In genomic region chr16:1019234-1019933, GRCh38 we compare ENCODE assay signal across 9 cellular contexts. TPM values are rescaled to one million over a fixed set of nuclear protein-coding genes. Genes with fewer than 3 reads are reported as not detected.
DNase-seq lines count a peak whose midpoint lies in the region; ATAC-seq, FAIRE-seq and TF ChIP-seq lines count a peak whose summit lies in the region.
"Had no signal": no experiment of that assay in that cellular context is flagged by ENCODE, and none has a peak within 500 bp of the region (broad histone marks: within the 10 kb centered on the region; RNA-seq: fewer than 3 reads in every experiment).

No MANE protein-coding gene starts in this region.

- H3K4me1 ChIP-seq in HCT116 (ENCODE audit: control insufficient read depth in 1 of 2, insufficient read depth in 2 of 2, low read length in 2 of 2) (no peaks in the 10 kb centered on the region), body of pancreas (peaks cover 14% of the 10 kb centered on the region), subcutaneous abdominal adipose tissue (ENCODE audit: control insufficient read depth in 5 of 5, insufficient read depth in 5 of 5, low read length in 5 of 5) (peaks cover 0 to 15% (median 14%) of the 10 kb centered on the region in 5 donors), small intestine (ENCODE audit: control insufficient read depth in 2 of 2, insufficient read depth in 1 of 2, low read depth in 1 of 2, low read length in 1 of 2) (no peaks in the 10 kb centered on the region)

- H3K27ac ChIP-seq in HCT116 (ENCODE audit: low read depth, low read length): no peak overlapping the region
- H3K27ac ChIP-seq in body of pancreas: peak overlapping the region in 3 of 4 donors; percentile 49 to 66 (median 51)
- no peak overlapping the region for H3K27ac ChIP-seq in subcutaneous abdominal adipose tissue (ENCODE audit: low read depth, low read length)
- H3K27ac ChIP-seq in small intestine (ENCODE audit: low read depth in 1 of 2, low read length in 1 of 2): no peak overlapping the region

- no peaks in the 10 kb centered on the region for H3K79me2 ChIP-seq in HCT116 (ENCODE audit: insufficient read depth, low read length)

- H3K27me3 ChIP-seq in HCT116 (ENCODE audit: insufficient read depth, low read length) (peaks cover 10% of the 10 kb centered on the region; the same call in 1 of the 2 replicates), body of pancreas (peaks cover 0 to 18% of the 10 kb centered on the region in 2 donors), subcutaneous abdominal adipose tissue (ENCODE audit: control insufficient read depth in 5 of 5, insufficient read depth in 4 of 5, low read length in 5 of 5) (peaks cover 14 to 43% (median 35%) of the 10 kb centered on the region in 5 donors), small intestine (ENCODE audit: control insufficient read depth in 2 of 2, insufficient read depth in 2 of 2, low read length in 2 of 2) (peaks cover 0 to 3% of the 10 kb centered on the region in 2 donors)

- POLR2A ChIA-PET in HCT116 (lab: Charles Lee): no interaction called here

- no peaks in the 10 kb centered on the region for H3K36me3 ChIP-seq in HCT116 (ENCODE audit: control insufficient read depth in 1 of 2, insufficient read depth in 2 of 2, low read length in 2 of 2)
- H3K36me3 ChIP-seq in body of pancreas (replicated peaks in 1 of 2; ENCODE audit: insufficient read depth in 1 of 2, low read depth in 2 of 2): no peaks in the 10 kb centered on the region
- H3K36me3 ChIP-seq in subcutaneous abdominal adipose tissue (ENCODE audit: control insufficient read depth in 5 of 5, insufficient read depth in 5 of 5, low read length in 5 of 5): no peaks in the 10 kb centered on the region
- H3K36me3 ChIP-seq in small intestine (ENCODE audit: control insufficient read depth in 2 of 2, insufficient read depth in 2 of 2, low read length in 2 of 2): no peaks in the 10 kb centered on the region

- TF ChIP-seq RAD21 in HCT116 (IDR thresholded peaks at IDR 0.05; ENCODE audit: low read depth): no peak

- CTCF ChIA-PET in HCT116 (lab: Charles Lee): no interaction called here

- H3K9me2 ChIP-seq in HCT116 (ENCODE audit: insufficient read depth): no peaks in the 10 kb centered on the region

- TF ChIP-seq CTCF in HCT116 (IDR thresholded peaks at IDR 0.05 in 2 of 3, conservative IDR thresholded peaks at IDR 0.05 in 1 of 3; ENCODE audit: borderline replicate concordance in 1 of 3, insufficient read depth in 1 of 3, low read depth in 2 of 3, low read length in 2 of 3): no peak
- TF ChIP-seq CTCF in body of pancreas (IDR thresholded peaks at IDR 0.05): no peak

- peak; percentile 45 for ATAC-seq in HCT116
- ATAC-seq in body of pancreas: peak; percentile 85

- H4K20me1 ChIP-seq in HCT116 (ENCODE audit: insufficient read depth): no peaks in the 10 kb centered on the region

- FAIRE-seq in small intestine (lab: Jason Lieb, UNC): no peak

- intact Hi-C loops in HCT116 (cut with micrococcal nuclease): no loop called here
- intact Hi-C loops in body of pancreas (cut with DNase I): no loop called here

- no peak overlapping the region for H2AFZ ChIP-seq in HCT116 (ENCODE audit: low read depth, low read length, poor library complexity, severe bottlenecking)

- no peaks in the 10 kb centered on the region for H3K9me3 ChIP-seq in HCT116 (ENCODE audit: control insufficient read depth in 1 of 2, insufficient read depth in 1 of 2, low read depth in 1 of 2, low read length in 2 of 2)
- H3K9me3 ChIP-seq in body of pancreas: no peaks in the 10 kb centered on the region
- no peaks in the 10 kb centered on the region for H3K9me3 ChIP-seq in subcutaneous abdominal adipose tissue (ENCODE audit: control insufficient read depth in 5 of 5, low read length in 5 of 5)
- H3K9me3 ChIP-seq in small intestine (ENCODE audit: control insufficient read depth, low read depth): no peaks in the 10 kb centered on the region

- no TSS peak for BruUV-seq in HCT116 (replicated peaks; lab: Mats Ljungman, UMichigan)

- RAD21 ChIA-PET in HCT116 (lab: Charles Lee; ENCODE audit: low non-redundant PET in 1 of 2, low total read pairs in 2 of 2, uncharacterized antibody in 2 of 2, unreplicated experiment in 2 of 2): no interaction called here

- peak overlapping the region; percentile 23; the same call in 1 of the 2 replicates for H3K4me2 ChIP-seq in HCT116 (ENCODE audit: low read length)

- DNase-seq in HCT116 (ENCODE audit: low read depth, low spot score): no peak
- peak; percentile 33 to 60 (median 48) for DNase-seq in body of pancreas
- DNase-seq in hypothalamus (lab: John Stamatoyannopoulos, UW): peak in 44 of 51 donors; percentile 18 to 82 (median 56)
- no peak for DNase-seq in NCI-H2081 (lab: John Stamatoyannopoulos, UW)
- no peak for DNase-seq in small intestine
- no peak for DNase-seq in stimulated activated CD4-positive, alpha-beta T cell treated with anti-CD3 and anti-CD28 coated beads, Interleukin-12 subunit alpha, Interleukin-12 subunit beta, amount 100 ng/mL, for 4 hours
- no peak for DNase-seq in NCI-H2107 (lab: John Stamatoyannopoulos, UW)

- H3K4me3 ChIP-seq in HCT116 (replicated peaks in 1 of 2; ENCODE audit: low read depth in 1 of 2, low read length in 2 of 2) (no peak overlapping the region), body of pancreas (no peak overlapping the region), subcutaneous abdominal adipose tissue (ENCODE audit: low read depth in 1 of 5, low read length in 5 of 5) (peak overlapping the region in 4 of 5 donors; percentile 27 to 38 (median 31)), small intestine (ENCODE audit: low read depth in 1 of 2, low read length in 2 of 2) (no peak overlapping the region)

- 39 to 51% methylated on average over 31 to 58 of the region's 58 CpGs for WGBS in body of pancreas, 2 donors
- 46 to 64% (median 57%) methylated on average over 53 to 58 of the region's 58 CpGs for WGBS in small intestine, 3 donors

- H3K9ac ChIP-seq in HCT116 (ENCODE audit: low read length) (no peak overlapping the region), subcutaneous abdominal adipose tissue (ENCODE audit: low read length in 5 of 5) (no peak overlapping the region)

- TF ChIP-seq POLR2A in HCT116 (IDR thresholded peaks at IDR 0.05; ENCODE audit: borderline replicate concordance, extremely low read depth, insufficient read depth, insufficient read length) (no peak), body of pancreas (IDR thresholded peaks at IDR 0.05) (peak in 1 of 3 donors; percentile 24)

TF ChIP-seq in HCT116, 20 proteins besides CTCF, POLR2A, EP300 and RAD21:
- TF ChIP-seq SIN3A (IDR thresholded peaks at IDR 0.05; ENCODE audit: low read depth) (no peak), TCF7L2 (IDR thresholded peaks at IDR 0.05; ENCODE audit: borderline replicate concordance, extremely low read depth, insufficient read depth, insufficient read length) (peak; percentile 61)

RNA-seq across cellular contexts. Expression of gene SOX8, which starts 37.8 kb away (rescaled TPM):
- total RNA-seq in HCT116 (2021; ENCODE audit: unreplicated experiment) (5.2 TPM), body of pancreas (1 to 10 TPM; 2.6 to 3.3 TPM)
- polyA plus RNA-seq in HCT116 (2012): 3.1 and 3.8 TPM in 2 replicates
- 1 to 10 TPM in 1 of 3 donors, under 1 TPM in 1, not detected in 1; 0.27 to 1.0 TPM for polyA plus RNA-seq in small intestine

RNA-seq across cellular contexts. Expression of gene LMF1, which starts 48.6 kb away (rescaled TPM):
- total RNA-seq in HCT116 (2021; ENCODE audit: unreplicated experiment) (12.8 TPM), body of pancreas (10 to 100 TPM; 15.8 to 20.1 TPM)
- 17.9 and 18.6 TPM in 2 replicates for polyA plus RNA-seq in HCT116 (2012)
- 1 to 10 TPM; 8.2 to 9.4 (median 8.9) TPM for polyA plus RNA-seq in small intestine

RNA-seq across cellular contexts. Expression of gene SSTR5, which starts 53.2 kb away (rescaled TPM):
- total RNA-seq in HCT116 (2021; ENCODE audit: unreplicated experiment): 7.2 TPM
- polyA plus RNA-seq in HCT116 (2012): 6.1 and 6.2 TPM in 2 replicates
- total RNA-seq in body of pancreas: 1 to 10 TPM in 1 of 2 donors, not detected in 1; 2.3 TPM
- under 1 TPM in 1 of 3 donors, not detected in 2; 0.24 TPM for polyA plus RNA-seq in small intestine
- total RNA-seq: OCI-LY7 had no signal

Comparison
In these comparisons a context has a peak if more than half of its experiments do, and no peak if none do; other contexts are left out.
1. DNase-seq: peak in body of pancreas (4 of 4) and hypothalamus (44 of 51); none in HCT116 (single experiment), NCI-H2081 (0 of 2), small intestine (single experiment), stimulated activated CD4-positive, alpha-beta T cell treated with anti-CD3 and anti-CD28 coated beads, Interleukin-12 subunit alpha, Interleukin-12 subunit beta, amount 100 ng/mL, for 4 hours (single experiment) and NCI-H2107 (single experiment).
2. H3K27ac ChIP-seq: peak in body of pancreas (3 of 4); none in HCT116 (single experiment), subcutaneous abdominal adipose tissue (single experiment) and small intestine (0 of 2).
3. H3K4me3 ChIP-seq: peak in subcutaneous abdominal adipose tissue (4 of 5); none in HCT116 (0 of 2), body of pancreas (0 of 2) and small intestine (0 of 2).